Comparison of ENCODE assay signal across 2 cellular contexts in genomic region chr9:124453586-124454191, GRCh38.
TF ChIP-seq lines count a peak whose summit lies in the region.

No MANE protein-coding gene starts in this region.

TF ChIP-seq in WTC11, 78 proteins besides CTCF, POLR2A, EP300 and RAD21:
- TF ChIP-seq, protein P1, sequence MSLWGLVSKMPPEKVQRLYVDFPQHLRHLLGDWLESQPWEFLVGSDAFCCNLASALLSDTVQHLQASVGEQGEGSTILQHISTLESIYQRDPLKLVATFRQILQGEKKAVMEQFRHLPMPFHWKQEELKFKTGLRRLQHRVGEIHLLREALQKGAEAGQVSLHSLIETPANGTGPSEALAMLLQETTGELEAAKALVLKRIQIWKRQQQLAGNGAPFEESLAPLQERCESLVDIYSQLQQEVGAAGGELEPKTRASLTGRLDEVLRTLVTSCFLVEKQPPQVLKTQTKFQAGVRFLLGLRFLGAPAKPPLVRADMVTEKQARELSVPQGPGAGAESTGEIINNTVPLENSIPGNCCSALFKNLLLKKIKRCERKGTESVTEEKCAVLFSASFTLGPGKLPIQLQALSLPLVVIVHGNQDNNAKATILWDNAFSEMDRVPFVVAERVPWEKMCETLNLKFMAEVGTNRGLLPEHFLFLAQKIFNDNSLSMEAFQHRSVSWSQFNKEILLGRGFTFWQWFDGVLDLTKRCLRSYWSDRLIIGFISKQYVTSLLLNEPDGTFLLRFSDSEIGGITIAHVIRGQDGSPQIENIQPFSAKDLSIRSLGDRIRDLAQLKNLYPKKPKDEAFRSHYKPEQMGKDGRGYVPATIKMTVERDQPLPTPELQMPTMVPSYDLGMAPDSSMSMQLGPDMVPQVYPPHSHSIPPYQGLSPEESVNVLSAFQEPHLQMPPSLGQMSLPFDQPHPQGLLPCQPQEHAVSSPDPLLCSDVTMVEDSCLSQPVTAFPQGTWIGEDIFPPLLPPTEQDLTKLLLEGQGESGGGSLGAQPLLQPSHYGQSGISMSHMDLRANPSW (CRISPR knock-in tag; conservative IDR thresholded peaks at IDR 0.05; ENCODE audit: low read depth), result no peak
- no peak for TF ChIP-seq ZNF425 (CRISPR knock-in tag; conservative IDR thresholded peaks at IDR 0.05)
- no peak for TF ChIP-seq TCF7 (CRISPR knock-in tag; IDR thresholded peaks at IDR 0.05; ENCODE audit: low read depth)
- TF ChIP-seq, protein P2, sequence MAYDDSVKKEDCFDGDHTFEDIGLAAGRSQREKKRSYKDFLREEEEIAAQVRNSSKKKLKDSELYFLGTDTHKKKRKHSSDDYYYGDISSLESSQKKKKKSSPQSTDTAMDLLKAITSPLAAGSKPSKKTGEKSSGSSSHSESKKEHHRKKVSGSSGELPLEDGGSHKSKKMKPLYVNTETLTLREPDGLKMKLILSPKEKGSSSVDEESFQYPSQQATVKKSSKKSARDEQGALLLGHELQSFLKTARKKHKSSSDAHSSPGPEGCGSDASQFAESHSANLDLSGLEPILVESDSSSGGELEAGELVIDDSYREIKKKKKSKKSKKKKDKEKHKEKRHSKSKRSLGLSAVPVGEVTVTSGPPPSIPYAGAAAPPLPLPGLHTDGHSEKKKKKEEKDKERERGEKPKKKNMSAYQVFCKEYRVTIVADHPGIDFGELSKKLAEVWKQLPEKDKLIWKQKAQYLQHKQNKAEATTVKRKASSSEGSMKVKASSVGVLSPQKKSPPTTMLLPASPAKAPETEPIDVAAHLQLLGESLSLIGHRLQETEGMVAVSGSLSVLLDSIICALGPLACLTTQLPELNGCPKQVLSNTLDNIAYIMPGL (CRISPR knock-in tag; IDR thresholded peaks at IDR 0.05), result no peak
- 0 out of 2 replicates have a peak, but pooled peaks have one; percentile 5 for TF ChIP-seq ELF4 (CRISPR knock-in tag; IDR thresholded peaks at IDR 0.05; ENCODE audit: low read depth)
- TF ChIP-seq, protein P3, sequence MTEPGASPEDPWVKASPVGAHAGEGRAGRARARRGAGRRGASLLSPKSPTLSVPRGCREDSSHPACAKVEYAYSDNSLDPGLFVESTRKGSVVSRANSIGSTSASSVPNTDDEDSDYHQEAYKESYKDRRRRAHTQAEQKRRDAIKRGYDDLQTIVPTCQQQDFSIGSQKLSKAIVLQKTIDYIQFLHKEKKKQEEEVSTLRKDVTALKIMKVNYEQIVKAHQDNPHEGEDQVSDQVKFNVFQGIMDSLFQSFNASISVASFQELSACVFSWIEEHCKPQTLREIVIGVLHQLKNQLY (CRISPR knock-in tag; IDR thresholded peaks at IDR 0.05), result no peak
- TF ChIP-seq CBFB (CRISPR knock-in tag; IDR thresholded peaks at IDR 0.05; ENCODE audit: low read depth), result no peak

TF ChIP-seq in SK-N-SH, 30 proteins besides CTCF, POLR2A, EP300 and RAD21 (continued from another document):
- TF ChIP-seq, protein P4, sequence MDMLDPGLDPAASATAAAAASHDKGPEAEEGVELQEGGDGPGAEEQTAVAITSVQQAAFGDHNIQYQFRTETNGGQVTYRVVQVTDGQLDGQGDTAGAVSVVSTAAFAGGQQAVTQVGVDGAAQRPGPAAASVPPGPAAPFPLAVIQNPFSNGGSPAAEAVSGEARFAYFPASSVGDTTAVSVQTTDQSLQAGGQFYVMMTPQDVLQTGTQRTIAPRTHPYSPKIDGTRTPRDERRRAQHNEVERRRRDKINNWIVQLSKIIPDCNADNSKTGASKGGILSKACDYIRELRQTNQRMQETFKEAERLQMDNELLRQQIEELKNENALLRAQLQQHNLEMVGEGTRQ (IDR thresholded peaks at IDR 0.05; ENCODE audit: borderline replicate concordance, low read depth, low read length), result no peak
- no peak for TF ChIP-seq TAF1 (IDR thresholded peaks at IDR 0.05; ENCODE audit: borderline replicate concordance, low read depth, low read length)
- no peak for TF ChIP-seq IRF3 (IDR thresholded peaks at IDR 0.05; ENCODE audit: low read depth, low read length)
- TF ChIP-seq MXI1 (IDR thresholded peaks at IDR 0.05; ENCODE audit: low read depth, low read length), result no peak
- TF ChIP-seq SMC3 (IDR thresholded peaks at IDR 0.05; ENCODE audit: low read depth, low read length), result no peak
- no peak for TF ChIP-seq MEF2A (IDR thresholded peaks at IDR 0.05; ENCODE audit: borderline replicate concordance, low read depth)
- no peak for TF ChIP-seq GABPA (IDR thresholded peaks at IDR 0.05; ENCODE audit: low read depth)
- TF ChIP-seq TEAD4 (IDR thresholded peaks at IDR 0.05; ENCODE audit: borderline replicate concordance, insufficient read depth), result no peak
